Comparison of ENCODE assay signal across 8 cellular contexts in genomic region chr11:72814139-72814830, GRCh38. TPM values are rescaled to one million over a fixed set of nuclear protein-coding genes. Genes with fewer than 3 reads are reported as not detected.
DNase-seq lines count a peak whose midpoint lies in the region; ATAC-seq and TF ChIP-seq lines count a peak whose summit lies in the region.

TSS of gene ATG16L2 (plus strand) at chr11:72814411. CDS start at chr11:72814446, 35 bp downstream.

- peaks cover 10% of the 10 kb centered on the region for H3K36me3 Mint-ChIP-seq in chondrocyte (ENCODE audit: low read depth)

- TF ChIP-seq CTCF in AG09309 (IDR thresholded peaks at IDR 0.05; ENCODE audit: control insufficient read depth, insufficient read depth, low read depth, low read length, missing control alignments) (no peak), chondrocyte (IDR thresholded peaks at IDR 0.05) (peak; percentile 49)

- no peaks in the 10 kb centered on the region for H3K9me3 Mint-ChIP-seq in chondrocyte (ENCODE audit: low read depth)

- peak within 1 kb of the TSS; percentile 83 for H3K4me3 ChIP-seq in AG09309 (ENCODE audit: control insufficient read depth, low read depth, low read length)

- H3K27me3 ChIP-seq in layer of hippocampus (ENCODE audit: control insufficient read depth, insufficient read depth, low read length) = no peaks in the 10 kb centered on the region

- ATAC-seq in GM18870 (IDR thresholded peaks at IDR 0.05; ENCODE audit: unreplicated experiment) (peak; percentile 29), HG03108 (IDR thresholded peaks at IDR 0.05; ENCODE audit: unreplicated experiment) (peak; percentile 48)

- peak within 1 kb of the TSS; percentile 95 for H3K27ac Mint-ChIP-seq in chondrocyte (ENCODE audit: unreplicated experiment)

- DNase-seq in AG09309 (ENCODE audit: low read depth) (no peak), NCI-H345 treated with DMSO at 0.1 percent for 48 hours (lab: John Stamatoyannopoulos, UW; ENCODE audit: unreplicated experiment) (peak; percentile 57), chondrocyte (ENCODE audit: low spot score) (peak; percentile 94)
- peak; percentile 79 to 82 for DNase-seq in activated CD4-positive, alpha-beta T cell treated with anti-CD3 and anti-CD28 coated beads for 24 hours (ENCODE audit: low read depth in 2 of 2)
- DNase-seq in stimulated activated CD4-positive, alpha-beta T cell treated with anti-CD3 and anti-CD28 coated beads, Interleukin-1b, Interleukin-23, amount 100 ng/mL, for 4 hours (ENCODE audit: low read depth in 2 of 2) = peak; percentile 80 to 90

- H3K4me1 Mint-ChIP-seq in chondrocyte (ENCODE audit: low read depth) = peaks cover 39% of the 10 kb centered on the region

- H3K27ac ChIP-seq in layer of hippocampus (ENCODE audit: low read depth, low read length) = peak within 1 kb of the TSS; percentile 99

- H3K27me3 Mint-ChIP-seq in chondrocyte (ENCODE audit: low read depth) = no peaks in the 10 kb centered on the region

- H3K4me3 Mint-ChIP-seq in chondrocyte (ENCODE audit: unreplicated experiment) = peak within 1 kb of the TSS; percentile 93

RNA-seq across cellular contexts. Expression of gene ATG16L2, which starts in this region (rescaled TPM):
- total RNA-seq in chondrocyte = 7.9 to 14.8 TPM (median 9.9 TPM) in 3 replicates
